Comparison of ENCODE assay signal across 1 cellular context in genomic region chr5:142314129-142314528, GRCh38.
TF ChIP-seq lines count a peak whose summit lies in the region.

No MANE protein-coding gene starts in this region.

TF ChIP-seq in IMR-90, 13 proteins besides CTCF, POLR2A, EP300 and RAD21:
- no peak for TF ChIP-seq CHD1 (IDR thresholded peaks at IDR 0.05; ENCODE audit: low read depth, low read length)
- no peak for TF ChIP-seq USF2 (IDR thresholded peaks at IDR 0.05; ENCODE audit: low read depth, low read length)
- no peak for TF ChIP-seq RCOR1 (IDR thresholded peaks at IDR 0.05; ENCODE audit: insufficient replicate concordance, low read length)
- no peak for TF ChIP-seq CEBPB (IDR thresholded peaks at IDR 0.05; ENCODE audit: low read depth, low read length)
- TF ChIP-seq NFE2L2 (IDR thresholded peaks at IDR 0.05; ENCODE audit: low read depth, low read length): no peak
- TF ChIP-seq FOS (IDR thresholded peaks at IDR 0.05; ENCODE audit: low read depth, low read length): no peak
- TF ChIP-seq MAFK (IDR thresholded peaks at IDR 0.05; ENCODE audit: low read depth, low read length): no peak
- TF ChIP-seq BHLHE40 (IDR thresholded peaks at IDR 0.05; ENCODE audit: low read depth, low read length): no peak
- no peak for TF ChIP-seq SMC3 (IDR thresholded peaks at IDR 0.05; ENCODE audit: low read depth, low read length)
- no peak for TF ChIP-seq MXI1 (IDR thresholded peaks at IDR 0.05; ENCODE audit: borderline replicate concordance, low read depth, low read length)
- no peak for TF ChIP-seq RFX5 (IDR thresholded peaks at IDR 0.05; ENCODE audit: low read depth, low read length)
- TF ChIP-seq ELK1 (IDR thresholded peaks at IDR 0.05; ENCODE audit: borderline replicate concordance, low read depth, low read length): no peak
- no peak for TF ChIP-seq MAZ (IDR thresholded peaks at IDR 0.05; ENCODE audit: borderline replicate concordance, low read depth, low read length)
